3 cellular contexts compared by ENCODE assay signal in the genomic region with DNA sequence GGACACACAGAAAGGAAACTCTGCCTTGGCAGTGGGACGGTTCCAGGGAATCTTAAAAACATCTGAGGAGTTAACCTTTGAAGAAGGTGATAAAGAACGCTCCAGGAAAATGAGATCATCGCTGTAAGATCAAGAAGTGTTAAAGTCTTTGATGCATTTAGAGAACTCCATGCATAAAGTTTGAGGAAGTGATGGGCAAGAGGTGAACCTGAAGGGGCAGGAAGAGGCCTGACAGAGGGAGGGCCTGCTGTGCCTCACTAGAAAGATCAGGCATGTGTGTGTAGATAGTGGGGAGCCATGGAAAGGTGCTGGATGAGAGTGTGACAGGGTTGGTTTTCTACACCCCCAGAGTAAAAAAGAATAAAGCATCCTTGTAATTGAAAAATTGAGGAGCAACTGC.
"Had no signal": no experiment of that assay in that cellular context is flagged by ENCODE, and none has a peak within 500 bp of the region (broad histone marks: within the 10 kb centered on the region; RNA-seq: fewer than 3 reads in every experiment).

No MANE protein-coding gene starts in this region.

- H3K4me3 ChIP-seq: GM23338 had no signal

- DNase-seq: H9, HCEC 1CT had no signal
